15 cellular contexts compared by ENCODE assay signal in genomic region chr10:112663181-112663879, GRCh38.
A peak's percentile ranks its signal among the peaks of the same experiment; 100 is the strongest.
DNase-seq lines count a peak whose midpoint lies in the region; ATAC-seq, FAIRE-seq and TF ChIP-seq lines count a peak whose summit lies in the region.
"Had no signal": no experiment of that assay in that cellular context is flagged by ENCODE, and none has a peak within 500 bp of the region (broad histone marks: within the 10 kb centered on the region; RNA-seq: fewer than 3 reads in every experiment).

No MANE protein-coding gene starts in this region.

- intact Hi-C loops in posterior vena cava (cut with DNase I), result no loop called here

- DNase-seq in GM03348 (ENCODE audit: low spot score) (peak; percentile 73), RCC 7860 (ENCODE audit: low spot score) (peak; percentile 90), epithelial cell of proximal tubule (ENCODE audit: low read depth) (peak; percentile 93), renal cortical epithelial cell (ENCODE audit: low read depth) (peak; percentile 96), D721Med (ENCODE audit: insufficient read length, low spot score) (no peak), posterior vena cava (ENCODE audit: low spot score) (no peak)
- DNase-seq: activated naive CD8-positive, alpha-beta T cell treated with anti-CD3 and anti-CD28 coated beads for 36 hours; Caco-2; glutamatergic neuron; left lung; NCI-H524 treated with DMSO at 0.1 percent for 48 hours; spleen had no signal

- FAIRE-seq in RCC 7860 (lab: Jason Lieb, UNC) (peak; percentile 97), D721Med (lab: Jason Lieb, UNC) (no peak)
- FAIRE-seq: TTC549 had no signal

- no peak for ATAC-seq in HG02798 (IDR thresholded peaks at IDR 0.05; ENCODE audit: poor library complexity, unreplicated experiment)
- ATAC-seq in HG03175 (IDR thresholded peaks at IDR 0.05; ENCODE audit: unreplicated experiment), result no peak
- ATAC-seq: left lung had no signal

- TF ChIP-seq CTCF in epithelial cell of proximal tubule (conservative IDR thresholded peaks at IDR 0.05; ENCODE audit: low read depth, low read length) (no peak), D721Med (IDR thresholded peaks at IDR 0.05; ENCODE audit: insufficient read depth, missing control alignments) (no peak)

- H3K4me3 ChIP-seq in epithelial cell of proximal tubule (ENCODE audit: low read depth, low read length), result no peak overlapping the region
- H3K4me3 ChIP-seq: left lung, spleen had no signal

Comparison
In these comparisons a context has a peak if more than half of its experiments do, and no peak if none do; other contexts are left out.
1. DNase-seq: peak in GM03348 (single experiment), RCC 7860 (single experiment), epithelial cell of proximal tubule (single experiment) and renal cortical epithelial cell (single experiment); none in D721Med (single experiment) and posterior vena cava (single experiment).